Comparison of ENCODE assay signal across 10 cellular contexts in genomic region chr12:6159166-6160011, GRCh38. TPM values are rescaled to one million over a fixed set of nuclear protein-coding genes. Genes with fewer than 3 reads are reported as not detected.
A peak's percentile ranks its signal among the peaks of the same experiment; 100 is the strongest.
DNase-seq lines count a peak whose midpoint lies in the region; ATAC-seq and TF ChIP-seq lines count a peak whose summit lies in the region.
"Not testable (repeated sequence)": the region's sequence is repeated elsewhere in the genome, so short reads cannot be mapped to it uniquely, and the experiment has no call there.
"Had no signal": no experiment of that assay in that cellular context is flagged by ENCODE, and none has a peak within 500 bp of the region (broad histone marks: within the 10 kb centered on the region; RNA-seq: fewer than 3 reads in every experiment).

No MANE protein-coding gene starts in this region.

- peak overlapping the region in 2 of 3 donors; percentile 59 to 92 for H3K27ac Mint-ChIP-seq in CD4-positive, CD25-positive, alpha-beta regulatory T cell

- peaks cover 0 to 27% (median 6%) of the 10 kb centered on the region in 4 donors for H3K4me1 Mint-ChIP-seq in CD4-positive, CD25-positive, alpha-beta regulatory T cell

- not testable (repeated sequence) for H3K27me3 ChIP-seq in CD4-positive, CD25-positive, alpha-beta regulatory T cell (ENCODE audit: control insufficient read depth, insufficient read depth, low read length); SJSA1 (replicated peaks); cardiac muscle cell; spleen (replicated peaks in 1 of 7); upper lobe of right lung

- not testable (repeated sequence) for TF ChIP-seq POLR2A in spleen (IDR thresholded peaks at IDR 0.05)

- 95 to 97% methylated on average over 43 to 46 of the region's 50 CpGs for WGBS in mesodermal cell (ENCODE audit: insufficient coverage in 2 of 2), 2 experiments
- 92 to 96% (median 93%) methylated on average over 32 to 50 of the region's 50 CpGs for WGBS in spleen, 5 donors

- not testable (repeated sequence) for H3K9me3 ChIP-seq in CD4-positive, CD25-positive, alpha-beta regulatory T cell (ENCODE audit: control insufficient read depth in 2 of 2, low read length in 2 of 2); HEK293 (ENCODE audit: control insufficient read depth, insufficient read depth, low read depth, low read length); SJSA1 (replicated peaks); cardiac muscle cell (ENCODE audit: low read depth); mesodermal cell (ENCODE audit: control insufficient read depth, low read length); spleen; upper lobe of right lung

- intact Hi-C loops in spleen (cut with DNase I; ENCODE audit: low total_unique reads); upper lobe of right lung (cut with DNase I): not testable (repeated sequence)

- not testable (repeated sequence) for H3K27ac ChIP-seq in CD4-positive, CD25-positive, alpha-beta regulatory T cell (ENCODE audit: insufficient read depth, low read length, poor library complexity, severe bottlenecking); HEK293 (ENCODE audit: extremely low read depth, low read depth, low read length); spleen; upper lobe of right lung
- H3K27ac ChIP-seq in SJSA1 (peak overlapping the region; percentile 58), cardiac muscle cell (peak overlapping the region; percentile 70), mesodermal cell (ENCODE audit: low read depth, low read length, severe bottlenecking) (peak overlapping the region; percentile 62)

- H3K4me3 ChIP-seq in CD4-positive, CD25-positive, alpha-beta regulatory T cell (ENCODE audit: low read depth, low read length); HEK293 (ENCODE audit: low read depth, low read length); SJSA1; cardiac muscle cell; mesodermal cell (ENCODE audit: extremely low read depth, insufficient read depth, low read length, poor library complexity, severe bottlenecking); spleen; upper lobe of right lung: not testable (repeated sequence)

- CTCF ChIA-PET in HEK293 (lab: Yijun Ruan, JAX) = interaction anchor here (0.6 kb wide), 2 partner anchors 17 to 179 kb away, joined by 3 read pairs; no protein-coding TSS in a partner anchor

- POLR2A ChIA-PET in HEK293 (lab: Yijun Ruan, JAX) = not testable (repeated sequence)

- not testable (repeated sequence) for H3K4me1 ChIP-seq in CD4-positive, CD25-positive, alpha-beta regulatory T cell (ENCODE audit: control insufficient read depth, insufficient read depth, low read length, poor library complexity, severe bottlenecking); HEK293 (ENCODE audit: control insufficient read depth, insufficient read depth, low read length); spleen; upper lobe of right lung
- peaks cover 37% of the 10 kb centered on the region for H3K4me1 ChIP-seq in SJSA1 (replicated peaks)
- H3K4me1 ChIP-seq in cardiac muscle cell (ENCODE audit: low read depth) = peaks cover 18% of the 10 kb centered on the region
- peaks cover 28% of the 10 kb centered on the region for H3K4me1 ChIP-seq in mesodermal cell (ENCODE audit: control insufficient read depth, insufficient read depth, low read length, poor library complexity, severe bottlenecking)

- not testable (repeated sequence) for H3K9me3 Mint-ChIP-seq in CD4-positive, CD25-positive, alpha-beta regulatory T cell

- H3K36me3 Mint-ChIP-seq in CD4-positive, CD25-positive, alpha-beta regulatory T cell = not testable (repeated sequence)

- TF ChIP-seq CTCF in HEK293 (tag by site-specific recombination; IDR thresholded peaks at IDR 0.05); cardiac muscle cell (IDR thresholded peaks at IDR 0.05; ENCODE audit: low read depth, low read length); spleen (IDR thresholded peaks at IDR 0.05 in 8 of 11, conservative IDR thresholded peaks at IDR 0.05 in 3 of 11); upper lobe of right lung (IDR thresholded peaks at IDR 0.05): not testable (repeated sequence)

- not testable (repeated sequence) for H3K36me3 ChIP-seq in CD4-positive, CD25-positive, alpha-beta regulatory T cell (ENCODE audit: control insufficient read depth, insufficient read depth, low read length); HEK293 (ENCODE audit: control insufficient read depth in 2 of 2, insufficient read depth in 1 of 2, low read length in 2 of 2); SJSA1; cardiac muscle cell; mesodermal cell (ENCODE audit: control insufficient read depth, insufficient read depth, low read length); spleen; upper lobe of right lung

- not testable (repeated sequence) for H3K4me3 Mint-ChIP-seq in CD4-positive, CD25-positive, alpha-beta regulatory T cell

- DNase-seq in CD4-positive, CD25-positive, alpha-beta regulatory T cell; SJSA1 (ENCODE audit: low read depth in 1 of 2, low spot score in 2 of 2); cardiac muscle cell (ENCODE audit: low read depth in 1 of 2, low spot score in 1 of 2): not testable (repeated sequence)
- DNase-seq in spleen = peak; percentile 67
- peak; percentile 51 for DNase-seq in upper lobe of right lung

- peaks cover 10% of the 10 kb centered on the region for H3K27me3 Mint-ChIP-seq in CD4-positive, CD25-positive, alpha-beta regulatory T cell

- not testable (repeated sequence) for ATAC-seq in CD4-positive, CD25-positive, alpha-beta regulatory T cell (ENCODE audit: low read depth in 2 of 2); upper lobe of right lung

TF ChIP-seq in HEK293, 187 proteins besides CTCF, POLR2A, EP300 and RAD21:
- peak; percentile 69 for TF ChIP-seq SCRT2 (tag by site-specific recombination; IDR thresholded peaks at IDR 0.05)

RNA-seq across cellular contexts. Expression of gene VWF, which starts 34.9 kb away (rescaled TPM):
- total RNA-seq in CD4-positive, CD25-positive, alpha-beta regulatory T cell = 1.3 TPM
- polyA plus RNA-seq in CD4-positive, CD25-positive, alpha-beta regulatory T cell = not detected
- 0.09 and 0.50 TPM in 2 replicates for total RNA-seq in SJSA1 (2014; rRNA removed; shearing (Covaris generic))
- total RNA-seq in cardiac muscle cell (0.03 and 0.14 TPM in 2 replicates), spleen (100 to 1,000 TPM; 272 to 957 (median 395) TPM), upper lobe of right lung (729 TPM)
- polyA plus RNA-seq in cardiac muscle cell (not detected in 2 replicates), spleen (10 to 100 TPM; 12.9 to 38.6 (median 15.5) TPM)
- 4.1 TPM for polyA plus RNA-seq in mesodermal cell (2013, experiment 1 of 2)
- 3.3 TPM for polyA plus RNA-seq in mesodermal cell (2013, experiment 2 of 2)
- total RNA-seq: A673, HT1080 had no signal
- polyA plus RNA-seq: CD8-positive, alpha-beta memory T cell had no signal

RNA-seq across cellular contexts. Expression of gene CD9, which starts 40.8 kb away (rescaled TPM):
- 3.6 TPM for total RNA-seq in CD4-positive, CD25-positive, alpha-beta regulatory T cell
- 10 to 100 TPM in 1 of 4 donors, 1 to 10 TPM in 3; 4.8 to 10.3 (median 7.4) TPM for polyA plus RNA-seq in CD4-positive, CD25-positive, alpha-beta regulatory T cell
- total RNA-seq in SJSA1 (2014; rRNA removed; shearing (Covaris generic)) = 279 and 304 TPM in 2 replicates
- total RNA-seq in cardiac muscle cell (11.6 and 15.8 TPM in 2 replicates), spleen (100 to 1,000 TPM in 1 of 7 donors, 10 to 100 TPM in 6; 50.0 to 113 (median 75.7) TPM), upper lobe of right lung (445 TPM)
- polyA plus RNA-seq in cardiac muscle cell (14.7 and 37.9 TPM in 2 replicates), spleen (10 to 100 TPM; 16.2 to 87.4 (median 50.6) TPM)
- 83.6 TPM for polyA plus RNA-seq in mesodermal cell (2013, experiment 1 of 2)
- 66.9 TPM for polyA plus RNA-seq in mesodermal cell (2013, experiment 2 of 2)

Comparison
In these comparisons a context has a peak if more than half of its experiments do, and no peak if none do; other contexts are left out.
1. RNA of gene VWF, which starts 34.9 kb away (total RNA-seq): 729 TPM in upper lobe of right lung (single experiment) and 272 to 957 TPM in spleen; 1.3 TPM in CD4-positive, CD25-positive, alpha-beta regulatory T cell (single experiment), 0.09 to 0.50 TPM in SJSA1 and 0.03 to 0.14 TPM in cardiac muscle cell; every median in the first group is over 100 times any median in the second.